Comparison of ENCODE assay signal across 8 cellular contexts in the genomic region with DNA sequence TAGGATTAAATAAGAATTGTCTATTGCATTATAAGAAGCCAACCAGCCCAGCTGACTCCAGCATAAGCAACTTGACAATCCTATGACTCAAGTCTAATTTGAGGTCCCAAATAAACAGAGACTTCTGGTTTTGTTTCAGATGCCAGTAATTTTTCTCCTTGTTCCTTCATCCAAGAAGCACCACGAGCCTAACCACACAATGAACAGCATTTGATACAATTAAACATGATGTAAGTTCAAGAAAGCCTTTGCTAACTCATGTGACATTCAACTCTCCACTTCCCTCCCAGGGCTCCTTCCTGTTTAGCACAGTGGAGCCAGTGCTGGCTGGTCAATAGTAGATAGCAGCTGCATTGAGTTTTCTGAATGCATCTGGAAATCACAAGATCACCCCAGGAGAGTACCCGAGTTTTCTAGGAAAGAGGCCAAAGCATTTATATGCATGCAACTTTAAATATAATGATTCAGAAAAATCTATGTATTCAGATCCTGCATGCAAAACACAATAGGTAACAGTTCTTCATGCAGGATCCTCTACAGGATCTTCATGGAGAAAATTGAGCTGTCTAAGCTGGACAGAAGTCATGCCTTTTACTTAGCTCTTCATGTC.
DNase-seq lines count a peak whose midpoint lies in the region; ATAC-seq and TF ChIP-seq lines count a peak whose summit lies in the region.

No MANE protein-coding gene starts in this region.

- DNase-seq in SJCRH30 (peak; percentile 25 to 40), foreskin melanocyte (peak; percentile 100), NCI-H1436 treated with DMSO at 0.1 percent for 48 hours (lab: John Stamatoyannopoulos, UW) (no peak), WERI-Rb-1 (no peak)
- no peak for DNase-seq in activated CD4-positive, alpha-beta T cell treated with anti-CD3 and anti-CD28 coated beads for 4 hours

- H3K27me3 ChIP-seq in SJCRH30 (no peaks in the 10 kb centered on the region), WERI-Rb-1 (ENCODE audit: insufficient read depth, low read depth, severe bottlenecking) (no peaks in the 10 kb centered on the region)

- H3K27ac ChIP-seq in SJCRH30 (no peak overlapping the region), skin epidermis (peak overlapping the region in 11 of 21 experiments; percentile 2 to 79 (median 51)), WERI-Rb-1 (no peak overlapping the region)

- no peaks in the 10 kb centered on the region for H3K9me3 ChIP-seq in SJCRH30 (replicated peaks)
- no peaks in the 10 kb centered on the region for H3K9me3 ChIP-seq in WERI-Rb-1 (ENCODE audit: severe bottlenecking)

- no peak for TF ChIP-seq CTCF in WERI-Rb-1 (IDR thresholded peaks at IDR 0.05; ENCODE audit: low read depth, low read length)

- H3K4me3 ChIP-seq in SJCRH30, result no peak overlapping the region
- no peak overlapping the region for H3K4me3 ChIP-seq in skin epidermis
- no peak overlapping the region for H3K4me3 ChIP-seq in WERI-Rb-1 (ENCODE audit: low read depth, low read length)

- no peaks in the 10 kb centered on the region for H3K36me3 ChIP-seq in SJCRH30
- H3K36me3 ChIP-seq in WERI-Rb-1, result no peaks in the 10 kb centered on the region

- ATAC-seq in GM21825 (IDR thresholded peaks at IDR 0.05; ENCODE audit: unreplicated experiment), result peak; percentile 60
- ATAC-seq in GM21360 (IDR thresholded peaks at IDR 0.05; ENCODE audit: unreplicated experiment), result no peak

- peaks cover 5% of the 10 kb centered on the region for H3K4me1 ChIP-seq in SJCRH30

Comparison
In these comparisons a context has a peak if more than half of its experiments do, and no peak if none do; other contexts are left out.
1. DNase-seq: peak in SJCRH30 (2 of 2) and foreskin melanocyte (single experiment); none in NCI-H1436 treated with DMSO at 0.1 percent for 48 hours (single experiment), activated CD4-positive, alpha-beta T cell treated with anti-CD3 and anti-CD28 coated beads for 4 hours (0 of 2) and WERI-Rb-1 (single experiment).
2. H3K27ac ChIP-seq: peak in skin epidermis (11 of 21); none in SJCRH30 (single experiment) and WERI-Rb-1 (single experiment).